Comparison of ENCODE assay signal across 22 cellular contexts in the genomic region with DNA sequence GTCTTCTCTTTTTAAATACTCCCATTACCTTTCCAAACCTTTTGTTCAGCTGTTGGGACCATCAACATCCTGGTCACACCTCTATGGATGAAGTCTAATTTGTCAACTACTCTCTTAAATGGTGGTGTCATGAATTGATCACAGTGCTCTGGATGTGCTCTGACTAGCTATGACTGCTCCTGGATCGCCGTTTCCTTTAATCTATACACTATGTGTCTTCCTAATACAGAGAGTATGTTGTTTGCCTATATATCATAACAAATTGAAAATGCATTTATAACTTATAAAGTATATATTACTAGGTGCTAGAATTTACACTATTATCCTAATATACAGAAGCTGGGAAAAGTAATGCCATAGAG.
DNase-seq lines count a peak whose midpoint lies in the region; ATAC-seq, FAIRE-seq and TF ChIP-seq lines count a peak whose summit lies in the region.
"Had no signal": no experiment of that assay in that cellular context is flagged by ENCODE, and none has a peak within 500 bp of the region (broad histone marks: within the 10 kb centered on the region; RNA-seq: fewer than 3 reads in every experiment).

No MANE protein-coding gene starts in this region.

- no peak for ATAC-seq in activated naive CD4-positive, alpha-beta T cell treated with anti-CD3 and anti-CD28 coated beads, Interleukin-2, amount 50 U/mL, for 72 hours
- ATAC-seq: A549; CD8-positive, alpha-beta T cell had no signal

- no peaks in the 10 kb centered on the region for H3K9me1 ChIP-seq in keratinocyte (ENCODE audit: control insufficient read depth, extremely low read depth, insufficient read depth, low read length)

- peaks cover 7% of the 10 kb centered on the region for H3K27me3 Mint-ChIP-seq in activated naive CD4-positive, alpha-beta T cell treated with anti-CD3 and anti-CD28 coated beads, Interleukin-2, amount 50 U/mL, for 24 hours
- H3K27me3 Mint-ChIP-seq: B cell had no signal

- H4K20me1 ChIP-seq in keratinocyte (ENCODE audit: control insufficient read depth, extremely low read depth, insufficient read depth, low read length): no peaks in the 10 kb centered on the region
- H4K20me1 ChIP-seq: BLaER1 treated with 17β-estradiol and CSF1 and Interleukin-3, amounts not matched to agents 10 nM and 100 nM had no signal

- FAIRE-seq in keratinocyte (lab: Jason Lieb, UNC): peak; percentile 17
- FAIRE-seq: A549, D721Med, G401.6, GM12891, GM19239 had no signal

- DNase-seq in activated naive CD4-positive, alpha-beta T cell treated with anti-CD3 and anti-CD28 coated beads, Interleukin-2, amount 50 U/mL, for 72 hours (ENCODE audit: low spot score in 2 of 2): no peak
- DNase-seq in epithelial cell of prostate (ENCODE audit: low read depth, low spot score) (no peak), keratinocyte (ENCODE audit: low read depth, low spot score) (no peak), NAMALWA (ENCODE audit: low spot score) (no peak), NCI-H69 (lab: John Stamatoyannopoulos, UW) (no peak)
- DNase-seq: AML-193; Caco-2; Calu3; CD4-positive, alpha-beta T cell; CD8-positive, alpha-beta T cell; DMS79 treated with DMSO at 0.1 percent for 48 hours; GF-D8 had no signal

- peak overlapping the region; percentile 51 for H2AFZ ChIP-seq in keratinocyte (ENCODE audit: control insufficient read depth, low read length)

- H3K27ac Mint-ChIP-seq in activated naive CD4-positive, alpha-beta T cell treated with anti-CD3 and anti-CD28 coated beads, Interleukin-2, amount 50 U/mL, for 24 hours: peak overlapping the region; percentile 25
- no peak overlapping the region for H3K27ac Mint-ChIP-seq in activated naive CD4-positive, alpha-beta T cell treated with anti-CD3 and anti-CD28 coated beads, Interleukin-2, amount 50 U/mL, for 72 hours
- H3K27ac Mint-ChIP-seq: B cell; CD4-positive, alpha-beta T cell; CD8-positive, alpha-beta T cell had no signal

- H3K9ac ChIP-seq in keratinocyte (ENCODE audit: control insufficient read depth, extremely low read depth, insufficient read depth, low read length): no peak overlapping the region
- H3K9ac ChIP-seq: BLaER1 treated with 17β-estradiol and CSF1 and Interleukin-3, amounts not matched to agents 10 nM and 100 nM had no signal

- no peaks in the 10 kb centered on the region for H3K36me3 Mint-ChIP-seq in activated naive CD4-positive, alpha-beta T cell treated with anti-CD3 and anti-CD28 coated beads, Interleukin-2, amount 50 U/mL, for 24 hours
- no peaks in the 10 kb centered on the region for H3K36me3 Mint-ChIP-seq in activated naive CD4-positive, alpha-beta T cell treated with anti-CD3 and anti-CD28 coated beads, Interleukin-2, amount 50 U/mL, for 72 hours
- H3K36me3 Mint-ChIP-seq: CD8-positive, alpha-beta T cell had no signal

- no peak overlapping the region for H3K4me3 ChIP-seq in keratinocyte (ENCODE audit: control insufficient read depth in 2 of 3, extremely low read depth in 1 of 3, insufficient read depth in 2 of 3, low read depth in 1 of 3, low read length in 3 of 3)
- H3K4me3 ChIP-seq: A549; BLaER1 treated with 17β-estradiol and CSF1 and Interleukin-3, amounts not matched to agents 10 nM and 100 nM had no signal

- dilution Hi-C loops in keratinocyte (cut with MboI; ENCODE audit: extremely low pct_ligation_motif_present, low sequenced_read_pairs): no loop called here

- no peaks in the 10 kb centered on the region for H3K36me3 ChIP-seq in keratinocyte (ENCODE audit: control insufficient read depth in 2 of 2, extremely low read depth in 1 of 2, insufficient read depth in 2 of 2, low read length in 2 of 2)
- H3K36me3 ChIP-seq: BLaER1 treated with 17β-estradiol and CSF1 and Interleukin-3, amounts not matched to agents 10 nM and 100 nM had no signal

- no peaks in the 10 kb centered on the region for H3K79me2 ChIP-seq in keratinocyte (ENCODE audit: control insufficient read depth, insufficient read depth, low read length)

- H3K27me3 ChIP-seq in keratinocyte (ENCODE audit: control insufficient read depth, extremely low read depth, insufficient read depth, low read length): no peaks in the 10 kb centered on the region
- H3K27me3 ChIP-seq: BLaER1 treated with 17β-estradiol and CSF1 and Interleukin-3, amounts not matched to agents 10 nM and 100 nM had no signal

- no peaks in the 10 kb centered on the region for H3K9me3 ChIP-seq in keratinocyte (ENCODE audit: control insufficient read depth, low read depth, low read length)
- H3K9me3 ChIP-seq: A549; BLaER1 treated with 17β-estradiol and CSF1 and Interleukin-3, amounts not matched to agents 10 nM and 100 nM; Caco-2 had no signal

- H3K27ac ChIP-seq in epithelial cell of prostate (peak overlapping the region; percentile 57), keratinocyte (ENCODE audit: control insufficient read depth, insufficient read depth, low read length) (no peak overlapping the region)
- H3K27ac ChIP-seq: 22Rv1; A549; BLaER1 treated with 17β-estradiol and CSF1 and Interleukin-3, amounts not matched to agents 10 nM and 100 nM; C4-2B had no signal

- H3K4me2 ChIP-seq in keratinocyte (ENCODE audit: control insufficient read depth, extremely low read depth, insufficient read depth, low read depth, low read length): peak overlapping the region; percentile 50
- H3K4me2 ChIP-seq: A549; BLaER1 treated with 17β-estradiol and CSF1 and Interleukin-3, amounts not matched to agents 10 nM and 100 nM had no signal

- no peak for TF ChIP-seq CTCF in keratinocyte (optimal IDR thresholded peaks at IDR 0.05 in 1 of 3, IDR thresholded peaks at IDR 0.05 in 1 of 3, conservative IDR thresholded peaks at IDR 0.05 in 1 of 3; ENCODE audit: extremely low read depth in 1 of 3, insufficient read depth in 2 of 3, low read length in 3 of 3)

- H3K9me3 Mint-ChIP-seq in activated naive CD4-positive, alpha-beta T cell treated with anti-CD3 and anti-CD28 coated beads, Interleukin-2, amount 50 U/mL, for 24 hours: no peaks in the 10 kb centered on the region
- H3K9me3 Mint-ChIP-seq in activated naive CD4-positive, alpha-beta T cell treated with anti-CD3 and anti-CD28 coated beads, Interleukin-2, amount 50 U/mL, for 72 hours: no peaks in the 10 kb centered on the region
- H3K9me3 Mint-ChIP-seq: CD4-positive, alpha-beta T cell; CD8-positive, alpha-beta T cell had no signal

- no peak overlapping the region for H3K4me3 Mint-ChIP-seq in activated naive CD4-positive, alpha-beta T cell treated with anti-CD3 and anti-CD28 coated beads, Interleukin-2, amount 50 U/mL, for 24 hours
- H3K4me3 Mint-ChIP-seq: B cell; CD4-positive, alpha-beta T cell; CD8-positive, alpha-beta T cell had no signal

- peaks cover 12% of the 10 kb centered on the region for H3K4me1 ChIP-seq in keratinocyte (ENCODE audit: control insufficient read depth, extremely low read depth, insufficient read depth, low read length)
- H3K4me1 ChIP-seq: A549, Caco-2 had no signal

- no peaks in the 10 kb centered on the region for H3K4me1 Mint-ChIP-seq in activated naive CD4-positive, alpha-beta T cell treated with anti-CD3 and anti-CD28 coated beads, Interleukin-2, amount 50 U/mL, for 24 hours
